In the genomic region with DNA sequence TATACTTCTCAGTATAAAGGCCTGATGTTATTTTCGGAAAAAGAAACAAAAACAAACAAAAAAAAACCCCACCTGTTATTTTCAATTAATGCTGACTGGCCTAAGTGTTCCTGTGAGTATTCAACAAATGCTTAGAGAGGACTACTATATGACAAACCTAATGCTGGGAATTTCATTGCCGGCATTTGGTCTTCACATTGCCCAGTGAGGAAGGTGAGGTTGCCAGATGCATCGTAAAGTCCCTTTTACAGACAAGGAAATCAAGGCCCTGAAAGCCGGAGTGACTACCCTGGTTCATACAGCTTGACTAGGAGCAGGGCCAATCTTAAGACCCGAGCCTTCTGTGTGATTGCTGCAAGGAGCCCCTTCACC, we compare ENCODE assay signal across 8 cellular contexts. TPM values are rescaled to one million over a fixed set of nuclear protein-coding genes. Genes with fewer than 3 reads are reported as not detected.
DNase-seq lines count a peak whose midpoint lies in the region; ATAC-seq, FAIRE-seq and TF ChIP-seq lines count a peak whose summit lies in the region.

No MANE protein-coding gene starts in this region.

- no peaks in the 10 kb centered on the region for H3K9me3 ChIP-seq in BLaER1 treated with 17β-estradiol and CSF1 and Interleukin-3, amounts not matched to agents 10 nM and 100 nM (replicated peaks in 1 of 11)
- H3K9me3 ChIP-seq in GM12878 (replicated peaks; ENCODE audit: control insufficient read depth, insufficient read depth, low read length) (no peaks in the 10 kb centered on the region), mesodermal cell (ENCODE audit: control insufficient read depth, low read length) (no peaks in the 10 kb centered on the region)

- peak; percentile 82 for FAIRE-seq in GM12878 (lab: Jason Lieb, UNC)

- TF ChIP-seq CTCF in HL-60 (IDR thresholded peaks at IDR 0.05; ENCODE audit: insufficient read depth, low read length) (no peak), GM12878 (IDR thresholded peaks at IDR 0.05 in 2 of 3, conservative IDR thresholded peaks at IDR 0.05 in 1 of 3; ENCODE audit: control insufficient read depth in 2 of 3, extremely low read depth in 1 of 3, insufficient read depth in 1 of 3, low read depth in 3 of 3, low read length in 3 of 3) (no peak)

- peak overlapping the region; percentile 79 to 92 (median 83) for H3K9ac ChIP-seq in BLaER1 treated with 17β-estradiol and CSF1 and Interleukin-3, amounts not matched to agents 10 nM and 100 nM
- H3K9ac ChIP-seq in GM12878 (ENCODE audit: control insufficient read depth, insufficient read depth, low read length): peak overlapping the region; percentile 64

- intact Hi-C loops in GM12878 (cut with micrococcal nuclease; ENCODE audit: unreplicated experiment): loop anchor here (10.0 kb wide), 1 partner anchor 235 kb away; a partner anchor contains a TSS

- peak overlapping the region; percentile 79 to 97 (median 92) for H3K4me2 ChIP-seq in BLaER1 treated with 17β-estradiol and CSF1 and Interleukin-3, amounts not matched to agents 10 nM and 100 nM
- H3K4me2 ChIP-seq in GM12878 (ENCODE audit: control insufficient read depth, insufficient read depth): peak overlapping the region; percentile 32

- SMC1A ChIA-PET in GM12878 (lab: Charles Lee; ENCODE audit: uncharacterized antibody, unreplicated experiment): interaction anchor here (1.2 to 5.0 kb wide), 5 partner anchors 13 to 41 kb away, joined by 3 to 57 read pairs (median 4); a partner anchor contains a TSS

- peaks cover 28 to 53% (median 43%) of the 10 kb centered on the region in 10 experiments for H3K4me1 ChIP-seq in BLaER1 treated with 17β-estradiol and CSF1 and Interleukin-3, amounts not matched to agents 10 nM and 100 nM
- H3K4me1 ChIP-seq in GM12878 (ENCODE audit: control insufficient read depth, insufficient read depth, low read length) (peaks cover 5% of the 10 kb centered on the region; the same call in 1 of the 2 replicates), mesodermal cell (ENCODE audit: control insufficient read depth, insufficient read depth, low read length, poor library complexity, severe bottlenecking) (peaks cover 6% of the 10 kb centered on the region)

- POLR2A ChIA-PET in GM12878 (lab: Charles Lee): interaction anchor here (1.4 to 5.4 kb wide), 6 partner anchors 11 to 402 kb away, joined by 3 to 75 read pairs (median 20); a partner anchor contains a TSS

- no peaks in the 10 kb centered on the region for H3K27me3 ChIP-seq in BLaER1 treated with 17β-estradiol and CSF1 and Interleukin-3, amounts not matched to agents 10 nM and 100 nM
- no peaks in the 10 kb centered on the region for H3K27me3 ChIP-seq in HL-60 (ENCODE audit: insufficient read depth, poor library complexity, severe bottlenecking)
- H3K27me3 ChIP-seq in GM12878 (replicated peaks in 1 of 2; ENCODE audit: control insufficient read depth in 2 of 2, insufficient read depth in 2 of 2, low read length in 1 of 2): no peaks in the 10 kb centered on the region

- 3% methylated on average over 5 of the region's 5 CpGs for WGBS in GM12878 (ENCODE audit: insufficient coverage, insufficient replicate concordance, low lambda C conversion rate, missing lambda C conversion rate)
- 12 to 20% methylated on average over 3 to 4 of the region's 5 CpGs for WGBS in mesodermal cell (ENCODE audit: insufficient coverage in 2 of 2), 2 experiments

- H2AFZ ChIP-seq in GM12878 (ENCODE audit: control insufficient read depth, low read depth, low read length): no peak overlapping the region

- H3K79me2 ChIP-seq in GM12878 (ENCODE audit: control insufficient read depth, insufficient read depth, low read length): peaks cover 23% of the 10 kb centered on the region

- RAD21 ChIA-PET in GM12878 (lab: Charles Lee; ENCODE audit: unreplicated experiment): interaction anchor here (1.2 to 2.7 kb wide), 11 partner anchors 10 to 119 kb away, joined by 3 to 49 read pairs (median 6); a partner anchor contains a TSS

- TF ChIP-seq RAD21 in GM12878 (IDR thresholded peaks at IDR 0.05; ENCODE audit: insufficient read depth, low read depth, low read length): no peak

- no peak for TF ChIP-seq POLR2A in GM12878 (IDR thresholded peaks at IDR 0.05; ENCODE audit: low read depth, low read length)

- DNase-seq in HL-60 (ENCODE audit: low read depth in 1 of 2, low spot score in 1 of 2): no peak
- no peak for DNase-seq in GM12878 (ENCODE audit: low read depth, low spot score)
- DNase-seq in C1 segment of cervical spinal cord (lab: John Stamatoyannopoulos, UW): no peak
- no peak for DNase-seq in DMS153 (lab: John Stamatoyannopoulos, UW)

- no peak for TF ChIP-seq EP300 in GM12878 (IDR thresholded peaks at IDR 0.05; ENCODE audit: borderline replicate concordance in 1 of 2, control insufficient read depth in 1 of 2, low read depth in 2 of 2, low read length in 2 of 2)

- BruUV-seq in GM12878 (replicated peaks; lab: Mats Ljungman, UMichigan): no TSS peak

- peaks cover 0 to 23% (median 17%) of the 10 kb centered on the region in 11 experiments; a peak in 18 of 22 replicates for H4K20me1 ChIP-seq in BLaER1 treated with 17β-estradiol and CSF1 and Interleukin-3, amounts not matched to agents 10 nM and 100 nM
- no peaks in the 10 kb centered on the region for H4K20me1 ChIP-seq in GM12878 (ENCODE audit: control insufficient read depth, insufficient read depth)

- in situ Hi-C loops in GM12878 (cut with MboI): no loop called here

- ATAC-seq in GM12878 (peak; percentile 31; the same call in 1 of the 3 replicates), HG03457 (IDR thresholded peaks at IDR 0.05; ENCODE audit: unreplicated experiment) (no peak), HG03460 (IDR thresholded peaks at IDR 0.05; ENCODE audit: unreplicated experiment) (no peak)

- CTCF ChIA-PET in GM12878 (lab: Yijun Ruan, JAX): interaction anchor here (1.0 to 3.7 kb wide), 9 partner anchors 9 to 79 kb away, joined by 3 to 56 read pairs (median 7); a partner anchor contains a TSS

- peaks cover 62 to 81% (median 74%) of the 10 kb centered on the region in 11 experiments for H3K36me3 ChIP-seq in BLaER1 treated with 17β-estradiol and CSF1 and Interleukin-3, amounts not matched to agents 10 nM and 100 nM
- peaks cover 19 to 30% of the 10 kb centered on the region in 2 experiments for H3K36me3 ChIP-seq in GM12878 (ENCODE audit: control insufficient read depth in 2 of 2, insufficient read depth in 2 of 2, low read length in 1 of 2)
- H3K36me3 ChIP-seq in mesodermal cell (ENCODE audit: control insufficient read depth, insufficient read depth, low read length): peaks cover 77% of the 10 kb centered on the region

- H3K27ac ChIP-seq in BLaER1 treated with 17β-estradiol and CSF1 and Interleukin-3, amounts not matched to agents 10 nM and 100 nM: peak overlapping the region in 10 of 11 experiments; percentile 37 to 92 (median 80); a peak in 20 of 22 replicates
- peak overlapping the region; percentile 86 for H3K27ac ChIP-seq in HL-60 (replicated peaks)
- H3K27ac ChIP-seq in GM12878 (ENCODE audit: control insufficient read depth, insufficient read depth): peak overlapping the region; percentile 76
- H3K27ac ChIP-seq in mesodermal cell (ENCODE audit: low read depth, low read length, severe bottlenecking): peak overlapping the region; percentile 62

- H3K4me3 ChIP-seq in BLaER1 treated with 17β-estradiol and CSF1 and Interleukin-3, amounts not matched to agents 10 nM and 100 nM: peak overlapping the region; percentile 68 to 86 (median 78)
- H3K4me3 ChIP-seq in HL-60 (replicated peaks; ENCODE audit: insufficient read depth, low read length) (peak overlapping the region; percentile 58), GM12878 (peak overlapping the region; percentile 68), mesodermal cell (ENCODE audit: extremely low read depth, insufficient read depth, low read length, poor library complexity, severe bottlenecking) (peak overlapping the region; percentile 69)

RNA-seq across cellular contexts. Expression of a gene that starts 0.6 kb away (rescaled TPM):
- total RNA-seq in GM12878 (2013; cell fraction: nucleolus; rRNA removed): 2.3 and 4.3 TPM in 2 replicates
- 131 and 135 TPM in 2 replicates for total RNA-seq in GM12878 (2014; rRNA removed)
- 119 and 120 TPM in 2 replicates for total RNA-seq in GM12878 (2014; rRNA removed; fragmentation: Illumina TruSeq; extraction: Trizol)
- 87.4 and 104 TPM in 2 replicates for total RNA-seq in GM12878 (2021)
- 66.1 TPM for polyA plus RNA-seq in GM12878 (2011; ENCODE audit: low read depth)
- polyA plus RNA-seq in GM12878 (2011; rRNA removed): 84.8 and 98.9 TPM in 2 replicates
- 86.3 and 90.5 TPM in 2 replicates for polyA plus RNA-seq in GM12878 (2011; cell fraction: cytosol; rRNA removed)
- 51.7 and 59.4 TPM in 2 replicates for polyA plus RNA-seq in GM12878 (2011; cell fraction: nucleus; rRNA removed)
- polyA plus RNA-seq in GM12878 (2012): 73.5 and 76.5 TPM in 2 replicates
- 172 and 173 TPM in 2 replicates for polyA plus RNA-seq in GM12878 (2014; fragmentation: Illumina TruSeq; extraction: Trizol)
- polyA plus RNA-seq in GM12878 (2014; fragmentation: Nextera tagmentation; extraction: Ambion mirVana): 100 to 1,000 TPM; 245 to 269 TPM
- polyA plus RNA-seq in GM12878 (2014; rRNA removed): 154 and 180 TPM in 2 replicates
- 100 to 1,000 TPM; 132 to 136 TPM for polyA plus RNA-seq in GM12878 (2016; fragmentation: Nextera tagmentation; extraction: Ambion mirVana)
- polyA minus RNA-seq in GM12878 (2011; rRNA and poly(A)+ RNA removed): 43.6 and 44.0 TPM in 2 replicates
- polyA minus RNA-seq in GM12878 (2011; cell fraction: cytosol; rRNA and poly(A)+ RNA removed): 11.8 and 22.1 TPM in 2 replicates
- polyA minus RNA-seq in GM12878 (2011; cell fraction: nucleus; rRNA and poly(A)+ RNA removed): 9.6 and 13.0 TPM in 2 replicates
- 42.2 TPM for polyA plus RNA-seq in mesodermal cell (2013, experiment 1 of 2)
- polyA plus RNA-seq in mesodermal cell (2013, experiment 2 of 2): 38.4 TPM

RNA-seq across cellular contexts. Expression of a gene that starts 11.2 kb away (rescaled TPM):
- 39.3 and 39.8 TPM in 2 replicates for total RNA-seq in GM12878 (2013; cell fraction: nucleolus; rRNA removed)
- total RNA-seq in GM12878 (2014; rRNA removed): 237 and 258 TPM in 2 replicates
- 267 and 277 TPM in 2 replicates for total RNA-seq in GM12878 (2014; rRNA removed; fragmentation: Illumina TruSeq; extraction: Trizol)
- 261 and 271 TPM in 2 replicates for total RNA-seq in GM12878 (2021)
- 91.5 TPM for polyA plus RNA-seq in GM12878 (2011; ENCODE audit: low read depth)
- polyA plus RNA-seq in GM12878 (2011; rRNA removed): 200 and 203 TPM in 2 replicates
- polyA plus RNA-seq in GM12878 (2011; cell fraction: cytosol; rRNA removed): 144 and 155 TPM in 2 replicates
- polyA plus RNA-seq in GM12878 (2011; cell fraction: nucleus; rRNA removed): 134 and 144 TPM in 2 replicates
- 118 and 127 TPM in 2 replicates for polyA plus RNA-seq in GM12878 (2012)
- polyA plus RNA-seq in GM12878 (2014; fragmentation: Illumina TruSeq; extraction: Trizol): 372 and 388 TPM in 2 replicates
- polyA plus RNA-seq in GM12878 (2014; fragmentation: Nextera tagmentation; extraction: Ambion mirVana): 10 to 100 TPM; 28.3 to 65.9 TPM
- polyA plus RNA-seq in GM12878 (2014; rRNA removed): 217 and 223 TPM in 2 replicates
- polyA plus RNA-seq in GM12878 (2016; fragmentation: Nextera tagmentation; extraction: Ambion mirVana): 10 to 100 TPM; 45.1 to 81.9 TPM
- polyA minus RNA-seq in GM12878 (2011; rRNA and poly(A)+ RNA removed): 62.2 and 108 TPM in 2 replicates
- polyA minus RNA-seq in GM12878 (2011; cell fraction: cytosol; rRNA and poly(A)+ RNA removed): 51.7 and 58.8 TPM in 2 replicates
- 25.5 and 37.3 TPM in 2 replicates for polyA minus RNA-seq in GM12878 (2011; cell fraction: nucleus; rRNA and poly(A)+ RNA removed)
- polyA plus RNA-seq in mesodermal cell (2013, experiment 1 of 2): 265 TPM
- 248 TPM for polyA plus RNA-seq in mesodermal cell (2013, experiment 2 of 2)

RNA-seq across cellular contexts. Expression of a gene that starts 11.7 kb away (rescaled TPM):
- total RNA-seq in GM12878 (2013; cell fraction: nucleolus; rRNA removed): 36.3 and 40.0 TPM in 2 replicates
- 42.1 and 44.8 TPM in 2 replicates for total RNA-seq in GM12878 (2014; rRNA removed)
- total RNA-seq in GM12878 (2014; rRNA removed; fragmentation: Illumina TruSeq; extraction: Trizol): 49.2 and 55.7 TPM in 2 replicates
- 40.0 and 48.3 TPM in 2 replicates for total RNA-seq in GM12878 (2021)
- polyA plus RNA-seq in GM12878 (2011; ENCODE audit: low read depth): 17.6 TPM
- polyA plus RNA-seq in GM12878 (2011; rRNA removed): 43.9 and 55.3 TPM in 2 replicates
- 51.6 and 54.0 TPM in 2 replicates for polyA plus RNA-seq in GM12878 (2011; cell fraction: cytosol; rRNA removed)
- polyA plus RNA-seq in GM12878 (2011; cell fraction: nucleus; rRNA removed): 18.7 and 24.4 TPM in 2 replicates
- 26.9 and 27.9 TPM in 2 replicates for polyA plus RNA-seq in GM12878 (2012)
- polyA plus RNA-seq in GM12878 (2014; fragmentation: Illumina TruSeq; extraction: Trizol): 111 and 112 TPM in 2 replicates
- polyA plus RNA-seq in GM12878 (2014; fragmentation: Nextera tagmentation; extraction: Ambion mirVana): 10 to 100 TPM; 16.4 to 26.1 TPM
- polyA plus RNA-seq in GM12878 (2014; rRNA removed): 49.2 and 56.2 TPM in 2 replicates
- 10 to 100 TPM; 45.5 to 47.7 TPM for polyA plus RNA-seq in GM12878 (2016; fragmentation: Nextera tagmentation; extraction: Ambion mirVana)
- polyA minus RNA-seq in GM12878 (2011; rRNA and poly(A)+ RNA removed): 48.7 and 57.9 TPM in 2 replicates
- polyA minus RNA-seq in GM12878 (2011; cell fraction: cytosol; rRNA and poly(A)+ RNA removed): 14.0 and 14.8 TPM in 2 replicates
- polyA minus RNA-seq in GM12878 (2011; cell fraction: nucleus; rRNA and poly(A)+ RNA removed): 29.0 and 51.5 TPM in 2 replicates
- polyA plus RNA-seq in mesodermal cell (2013, experiment 1 of 2): 31.7 TPM
- polyA plus RNA-seq in mesodermal cell (2013, experiment 2 of 2): 24.1 TPM

RNA-seq across cellular contexts. Expression of a gene that starts 12.0 kb away (rescaled TPM):
- total RNA-seq in GM12878 (2013; cell fraction: nucleolus; rRNA removed): 26.5 and 31.8 TPM in 2 replicates
- total RNA-seq in GM12878 (2014; rRNA removed) (19.8 and 22.0 TPM in 2 replicates), GM12878 (2014; rRNA removed; fragmentation: Illumina TruSeq; extraction: Trizol) (12.7 and 13.6 TPM in 2 replicates), GM12878 (2021) (22.2 and 25.2 TPM in 2 replicates)
- polyA plus RNA-seq in GM12878 (2011; ENCODE audit: low read depth): 12.3 TPM
- polyA plus RNA-seq in GM12878 (2011; rRNA removed) (10.3 and 15.2 TPM in 2 replicates), GM12878 (2014; fragmentation: Illumina TruSeq; extraction: Trizol) (11.8 and 14.4 TPM in 2 replicates), GM12878 (2014; fragmentation: Nextera tagmentation; extraction: Ambion mirVana) (1 to 10 TPM; 5.9 to 8.6 TPM), GM12878 (2014; rRNA removed) (23.5 and 25.7 TPM in 2 replicates), GM12878 (2016; fragmentation: Nextera tagmentation; extraction: Ambion mirVana) (10 to 100 TPM; 11.7 to 12.2 TPM)
- 18.7 and 22.6 TPM in 2 replicates for polyA plus RNA-seq in GM12878 (2011; cell fraction: cytosol; rRNA removed)
- polyA plus RNA-seq in GM12878 (2011; cell fraction: nucleus; rRNA removed): 39.4 and 44.7 TPM in 2 replicates
- polyA plus RNA-seq in GM12878 (2012): 19.4 and 23.9 TPM in 2 replicates
- polyA minus RNA-seq in GM12878 (2011; rRNA and poly(A)+ RNA removed): 10.2 and 16.9 TPM in 2 replicates
- polyA minus RNA-seq in GM12878 (2011; cell fraction: cytosol; rRNA and poly(A)+ RNA removed): 4.0 and 6.3 TPM in 2 replicates
- polyA minus RNA-seq in GM12878 (2011; cell fraction: nucleus; rRNA and poly(A)+ RNA removed): 11.7 and 16.2 TPM in 2 replicates
- polyA plus RNA-seq in mesodermal cell (2013, experiment 1 of 2): 31.7 TPM
- 24.9 TPM for polyA plus RNA-seq in mesodermal cell (2013, experiment 2 of 2)

RNA-seq across cellular contexts. Expression of a gene that starts 27.0 kb away (rescaled TPM):
- total RNA-seq in GM12878 (2013; cell fraction: nucleolus; rRNA removed): 41.6 and 44.9 TPM in 2 replicates
- 79.6 and 92.2 TPM in 2 replicates for total RNA-seq in GM12878 (2014; rRNA removed)
- 34.0 and 36.0 TPM in 2 replicates for total RNA-seq in GM12878 (2014; rRNA removed; fragmentation: Illumina TruSeq; extraction: Trizol)
- total RNA-seq in GM12878 (2021): 78.3 and 87.5 TPM in 2 replicates
- 47.3 TPM for polyA plus RNA-seq in GM12878 (2011; ENCODE audit: low read depth)
- 29.2 and 52.8 TPM in 2 replicates for polyA plus RNA-seq in GM12878 (2011; rRNA removed)
- 88.4 and 93.1 TPM in 2 replicates for polyA plus RNA-seq in GM12878 (2011; cell fraction: cytosol; rRNA removed)
- polyA plus RNA-seq in GM12878 (2011; cell fraction: nucleus; rRNA removed): 48.7 and 57.5 TPM in 2 replicates
- polyA plus RNA-seq in GM12878 (2012): 53.5 and 59.4 TPM in 2 replicates
- 121 and 132 TPM in 2 replicates for polyA plus RNA-seq in GM12878 (2014; fragmentation: Illumina TruSeq; extraction: Trizol)
- 10 to 100 TPM; 23.8 to 30.1 TPM for polyA plus RNA-seq in GM12878 (2014; fragmentation: Nextera tagmentation; extraction: Ambion mirVana)
- 52.6 and 56.6 TPM in 2 replicates for polyA plus RNA-seq in GM12878 (2014; rRNA removed)
- polyA plus RNA-seq in GM12878 (2016; fragmentation: Nextera tagmentation; extraction: Ambion mirVana): 10 to 100 TPM; 73.5 to 77.2 TPM
- polyA minus RNA-seq in GM12878 (2011; rRNA and poly(A)+ RNA removed): 60.8 and 108 TPM in 2 replicates
- polyA minus RNA-seq in GM12878 (2011; cell fraction: cytosol; rRNA and poly(A)+ RNA removed): 32.9 and 54.4 TPM in 2 replicates
- polyA minus RNA-seq in GM12878 (2011; cell fraction: nucleus; rRNA and poly(A)+ RNA removed): 18.6 and 34.4 TPM in 2 replicates
- polyA plus RNA-seq in mesodermal cell (2013, experiment 1 of 2): 88.8 TPM
- 79.1 TPM for polyA plus RNA-seq in mesodermal cell (2013, experiment 2 of 2)
